24 cellular contexts compared by ENCODE assay signal in genomic region chr19:57276430-57276829, GRCh38.
"Had no signal": no experiment of that assay in that cellular context is flagged by ENCODE, and none has a peak within 500 bp of the region (broad histone marks: within the 10 kb centered on the region; RNA-seq: fewer than 3 reads in every experiment).

No MANE protein-coding gene starts in this region.

- H3K4me1 ChIP-seq: SJCRH30 had no signal

- H3K27me3 Mint-ChIP-seq: IgD-negative memory B cell had no signal

- H3K36me3 ChIP-seq: Peyer's patch, SJCRH30 had no signal

- H3K9ac ChIP-seq: KMS-11 had no signal

- H2AFZ ChIP-seq: PC-9 had no signal

- H3K27ac ChIP-seq: KMS-11, PC-9, Peyer's patch, SJCRH30 had no signal

- ATAC-seq: K562, Right ventricle myocardium inferior, SK-N-SH treated with all-trans-retinoic acid at 6 μM for 48 hours had no signal

- H3K27me3 ChIP-seq: Peyer's patch, SJCRH30 had no signal

- H3K4me3 ChIP-seq: K562, PC-9, Peyer's patch, SJCRH30 had no signal

- H3K4me2 ChIP-seq: KMS-11, PC-9 had no signal

- DNase-seq: Kasumi-1, MM.1S, NCI-H1092 treated with DMSO at 0.1 percent for 48 hours, NCI-H1436, NCI-H187, NCI-H2029, NCI-H2081 treated with DMSO at 0.1 percent for 48 hours, NCI-H2171, NCI-H226, NCI-H446, NCI-H510A, NCI-H524 treated with DMSO at 0.1 percent for 48 hours, NCI-H69, NCI-H774, OCI-M1, Peyer's patch, SHP77 treated with DMSO at 0.1 percent for 48 hours, SJCRH30 had no signal

- H3K9me3 ChIP-seq: Peyer's patch, SJCRH30 had no signal
